In genomic region chr18:13726228-13726971, GRCh38 we compare ENCODE assay signal across 8 cellular contexts. TPM values are rescaled to one million over a fixed set of nuclear protein-coding genes. Genes with fewer than 3 reads are reported as not detected.
DNase-seq lines count a peak whose midpoint lies in the region; ATAC-seq and TF ChIP-seq lines count a peak whose summit lies in the region.

Gene FAM210A, minus strand, starts transcription at chr18:13726558. Its CDS starts 44,481 bp downstream, at chr18:13682077.
Gene RNMT, plus strand, starts transcription at chr18:13726673. Its CDS starts 4,845 bp downstream, at chr18:13731518.

- TF ChIP-seq CTCF in GM12864 (IDR thresholded peaks at IDR 0.05; ENCODE audit: low read depth, low read length, missing control alignments) (no peak), SU-DHL-6 (IDR thresholded peaks at IDR 0.05; ENCODE audit: insufficient read depth, low read length, poor library complexity, severe bottlenecking) (no peak), ovary (IDR thresholded peaks at IDR 0.05) (no peak), thyroid gland (IDR thresholded peaks at IDR 0.05) (peak in 2 of 6 experiments; percentile 6 to 34)

- H3K4me3 ChIP-seq in GM12864 (ENCODE audit: low read depth, low read length) (peak within 1 kb of the TSS; percentile 89), SU-DHL-6 (ENCODE audit: insufficient read depth, low read length, poor library complexity, severe bottlenecking) (peak within 1 kb of the TSS; percentile 97), ovary (peak within 1 kb of the TSS; percentile 97), thyroid gland (replicated peaks in 1 of 3) (peak within 1 kb of the TSS; percentile 81 to 98 (median 86))

- 0 to 1% (median 0%) methylated on average over 21 to 77 of the region's 77 CpGs for WGBS in ovary, 3 donors
- WGBS in thyroid gland, 2 donors: 0 to 4% methylated on average over 6 to 9 of the region's 77 CpGs

- DNase-seq in GM12864 (ENCODE audit: low read depth) (peak; percentile 90), NCI-H128 (lab: John Stamatoyannopoulos, UW; ENCODE audit: unreplicated experiment) (peak; percentile 90), Right ventricle myocardium inferior (ENCODE audit: missing footprints) (peak; percentile 99), ovary (peak; percentile 94 to 96 (median 95)), thyroid gland (peak; percentile 95 to 97)
- DNase-seq in activated naive CD8-positive, alpha-beta T cell treated with anti-CD3 and anti-CD28 coated beads, Interleukin-2, amount 50 U/mL, for 16 hours (ENCODE audit: low read depth, low spot score): peak; percentile 87

- H3K4me2 ChIP-seq in SU-DHL-6 (ENCODE audit: low read depth, low read length, poor library complexity, severe bottlenecking): peak within 1 kb of the TSS; percentile 89

- peak within 1 kb of the TSS; percentile 85 for H2AFZ ChIP-seq in SU-DHL-6 (ENCODE audit: low read depth, low read length, severe bottlenecking)

- peak; percentile 77 for TF ChIP-seq EP300 in ovary (IDR thresholded peaks at IDR 0.05)

- H3K9me3 ChIP-seq in SU-DHL-6 (ENCODE audit: insufficient read depth, low read length) (no peaks in the 10 kb centered on the region), ovary (no peaks in the 10 kb centered on the region), thyroid gland (no peaks in the 10 kb centered on the region)

- H3F3A ChIP-seq in SU-DHL-6 (ENCODE audit: insufficient read depth): no peaks in the 10 kb centered on the region

- peak within 1 kb of the TSS; percentile 82 for H3K9ac ChIP-seq in SU-DHL-6 (ENCODE audit: low read length)

- H4K20me1 ChIP-seq in SU-DHL-6 (ENCODE audit: low read depth, low read length): 0 out of 2 replicates have a peak, but pooled peaks cover 4% of the 10 kb centered on the region

- no peaks in the 10 kb centered on the region for H3K27me3 ChIP-seq in SU-DHL-6 (ENCODE audit: low read length)
- no peaks in the 10 kb centered on the region for H3K27me3 ChIP-seq in ovary
- no peaks in the 10 kb centered on the region for H3K27me3 ChIP-seq in thyroid gland

- peaks cover 5% of the 10 kb centered on the region for H3K4me1 ChIP-seq in ovary (ENCODE audit: insufficient read depth)
- peaks cover 11 to 12% of the 10 kb centered on the region in 2 donors for H3K4me1 ChIP-seq in thyroid gland

- peaks cover 91% of the 10 kb centered on the region for H3K79me2 ChIP-seq in SU-DHL-6 (ENCODE audit: insufficient read depth, low read length)

- no peaks in the 10 kb centered on the region for H3K36me3 ChIP-seq in SU-DHL-6 (ENCODE audit: low read length)
- H3K36me3 ChIP-seq in ovary: no peaks in the 10 kb centered on the region
- H3K36me3 ChIP-seq in thyroid gland: no peaks in the 10 kb centered on the region

- no peaks in the 10 kb centered on the region for H3K9me2 ChIP-seq in SU-DHL-6 (replicated peaks; ENCODE audit: insufficient read depth, low read length)

- H3K27ac ChIP-seq in SU-DHL-6 (ENCODE audit: low read depth, low read length) (peak within 1 kb of the TSS; percentile 24; the same call in 1 of the 2 replicates), ovary (peak within 1 kb of the TSS; percentile 84 to 89), thyroid gland (peak within 1 kb of the TSS; percentile 74 to 94 (median 87))

- peak; percentile 94 for ATAC-seq in HG02678 (IDR thresholded peaks at IDR 0.05; ENCODE audit: unreplicated experiment)
- peak; percentile 98 for ATAC-seq in Right ventricle myocardium inferior

- TF ChIP-seq POLR2A in ovary (IDR thresholded peaks at IDR 0.05) (peak; percentile 67), thyroid gland (IDR thresholded peaks at IDR 0.05) (peak; percentile 16 to 81)

- intact Hi-C loops in Right ventricle myocardium inferior (cut with DNase I) (loop anchor here (2.0 to 5.0 kb wide), 3 partner anchors 86 to 510 kb away; no protein-coding TSS in a partner anchor), ovary (cut with DNase I) (loop anchor here in 2 of 4 donors (5.0 to 10.0 kb wide), 2 partner anchors 592 to 779 kb away; partner anchors contain the start of gene SEH1L (in 1 of the 2)), thyroid gland (cut with DNase I) (loop anchor here (10.0 kb wide), 3 partner anchors 62 to 512 kb away; partner anchors contain the start of gene LDLRAD4)

RNA-seq across cellular contexts. Expression of gene FAM210A, which starts in this region (rescaled TPM):
- total RNA-seq in Right ventricle myocardium inferior: 58.1 TPM
- 10 to 100 TPM in 6 of 7 donors, 1 to 10 TPM in 1; 8.4 to 15.2 (median 12.6) TPM for total RNA-seq in ovary
- 10 to 100 TPM in 1 of 2 donors, 1 to 10 TPM in 1; 4.7 to 11.1 TPM for polyA plus RNA-seq in ovary
- 10 to 100 TPM in 3 of 4 donors, 1 to 10 TPM in 1; 9.1 to 13.8 (median 12.1) TPM for total RNA-seq in thyroid gland

RNA-seq across cellular contexts. Expression of gene RNMT, which starts in this region (rescaled TPM):
- total RNA-seq in Right ventricle myocardium inferior (22.2 TPM), ovary (10 to 100 TPM; 16.7 to 38.3 (median 29.5) TPM), thyroid gland (10 to 100 TPM; 26.7 to 45.9 (median 34.0) TPM)
- 10 to 100 TPM; 11.1 to 22.9 TPM for polyA plus RNA-seq in ovary

Comparison
In these comparisons a context has a peak if more than half of its experiments do, and no peak if none do; other contexts are left out.
1. Peak in every context shown above with its lines: DNase-seq, ATAC-seq, H3K4me3 ChIP-seq and H3K27ac ChIP-seq.
2. H3K27ac ChIP-seq: peak in every context shown above with its lines; median percentile 87 in thyroid gland; 86 in ovary; 24 in SU-DHL-6.